ENCODE assay signal across 1 cellular context in the genomic region with DNA sequence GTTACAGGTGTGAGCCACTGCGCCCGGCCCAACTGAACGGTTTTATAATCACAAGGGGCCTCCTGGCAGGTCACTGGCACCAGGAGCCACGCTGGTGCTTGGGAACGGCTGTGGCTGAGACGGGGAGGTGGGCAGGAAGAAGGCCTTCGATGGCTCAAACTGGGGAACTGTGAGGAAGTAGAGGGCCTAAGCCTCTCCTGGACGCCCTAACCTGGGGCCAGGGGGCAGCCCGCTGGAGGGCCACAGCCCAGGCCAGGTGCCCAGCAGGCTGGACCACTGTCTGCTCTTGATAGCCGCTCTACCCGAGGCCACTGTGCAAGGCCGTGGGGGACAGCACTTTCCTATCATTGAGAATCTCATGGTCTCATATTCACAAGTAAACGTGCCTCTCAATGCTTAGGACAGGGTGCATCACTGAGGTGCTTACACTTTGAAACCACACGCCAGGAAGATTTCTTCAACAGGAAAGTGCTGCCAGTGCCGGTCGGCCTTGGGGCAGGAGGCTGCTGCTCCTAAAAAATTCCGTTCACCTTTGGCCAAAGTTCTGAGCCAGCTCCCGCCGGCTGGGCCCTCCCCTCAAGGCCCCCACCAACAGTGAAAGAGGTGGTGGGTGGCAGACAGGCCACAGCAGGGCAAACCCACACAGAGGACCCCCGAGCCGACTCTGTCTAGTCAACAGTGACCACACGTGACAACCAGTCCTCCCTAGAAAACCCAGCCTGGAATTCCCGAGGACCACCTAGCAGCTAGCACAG.
TF ChIP-seq lines count a peak whose summit lies in the region.

No MANE protein-coding gene starts in this region.

TF ChIP-seq in GM12878, 131 proteins besides CTCF, POLR2A, EP300 and RAD21:
- TF ChIP-seq, protein P1, sequence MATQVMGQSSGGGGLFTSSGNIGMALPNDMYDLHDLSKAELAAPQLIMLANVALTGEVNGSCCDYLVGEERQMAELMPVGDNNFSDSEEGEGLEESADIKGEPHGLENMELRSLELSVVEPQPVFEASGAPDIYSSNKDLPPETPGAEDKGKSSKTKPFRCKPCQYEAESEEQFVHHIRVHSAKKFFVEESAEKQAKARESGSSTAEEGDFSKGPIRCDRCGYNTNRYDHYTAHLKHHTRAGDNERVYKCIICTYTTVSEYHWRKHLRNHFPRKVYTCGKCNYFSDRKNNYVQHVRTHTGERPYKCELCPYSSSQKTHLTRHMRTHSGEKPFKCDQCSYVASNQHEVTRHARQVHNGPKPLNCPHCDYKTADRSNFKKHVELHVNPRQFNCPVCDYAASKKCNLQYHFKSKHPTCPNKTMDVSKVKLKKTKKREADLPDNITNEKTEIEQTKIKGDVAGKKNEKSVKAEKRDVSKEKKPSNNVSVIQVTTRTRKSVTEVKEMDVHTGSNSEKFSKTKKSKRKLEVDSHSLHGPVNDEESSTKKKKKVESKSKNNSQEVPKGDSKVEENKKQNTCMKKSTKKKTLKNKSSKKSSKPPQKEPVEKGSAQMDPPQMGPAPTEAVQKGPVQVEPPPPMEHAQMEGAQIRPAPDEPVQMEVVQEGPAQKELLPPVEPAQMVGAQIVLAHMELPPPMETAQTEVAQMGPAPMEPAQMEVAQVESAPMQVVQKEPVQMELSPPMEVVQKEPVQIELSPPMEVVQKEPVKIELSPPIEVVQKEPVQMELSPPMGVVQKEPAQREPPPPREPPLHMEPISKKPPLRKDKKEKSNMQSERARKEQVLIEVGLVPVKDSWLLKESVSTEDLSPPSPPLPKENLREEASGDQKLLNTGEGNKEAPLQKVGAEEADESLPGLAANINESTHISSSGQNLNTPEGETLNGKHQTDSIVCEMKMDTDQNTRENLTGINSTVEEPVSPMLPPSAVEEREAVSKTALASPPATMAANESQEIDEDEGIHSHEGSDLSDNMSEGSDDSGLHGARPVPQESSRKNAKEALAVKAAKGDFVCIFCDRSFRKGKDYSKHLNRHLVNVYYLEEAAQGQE (IDR thresholded peaks at IDR 0.05; ENCODE audit: low read depth, low read length), result no peak
- TF ChIP-seq MEF2A (IDR thresholded peaks at IDR 0.05; ENCODE audit: insufficient read depth, low read depth, low read length), result no peak
- TF ChIP-seq IKZF1 (conservative IDR thresholded peaks at IDR 0.05), result no peak
- TF ChIP-seq CHD4 (IDR thresholded peaks at IDR 0.05), result no peak
- no peak for TF ChIP-seq RAD51 (IDR thresholded peaks at IDR 0.05)
- no peak for TF ChIP-seq SREBF2 (IDR thresholded peaks at IDR 0.05; ENCODE audit: low read length)
- TF ChIP-seq WRNIP1 (IDR thresholded peaks at IDR 0.05; ENCODE audit: borderline replicate concordance, low read depth, low read length), result no peak
- TF ChIP-seq ATF2 (IDR thresholded peaks at IDR 0.05; ENCODE audit: low read length), result no peak
- TF ChIP-seq MEF2B (IDR thresholded peaks at IDR 0.05; ENCODE audit: partially characterized antibody, poor library complexity, severe bottlenecking), result no peak
- TF ChIP-seq IKZF2 (IDR thresholded peaks at IDR 0.05), result no peak
- no peak for TF ChIP-seq YY1 (IDR thresholded peaks at IDR 0.05; ENCODE audit: low read depth, low read length)
- TF ChIP-seq ZBED1 (IDR thresholded peaks at IDR 0.05; ENCODE audit: borderline replicate concordance), result no peak
- TF ChIP-seq JUND (IDR thresholded peaks at IDR 0.05; ENCODE audit: low read depth, low read length), result no peak
- TF ChIP-seq TCF7 (IDR thresholded peaks at IDR 0.05; ENCODE audit: borderline replicate concordance), result no peak
- TF ChIP-seq SP1 (IDR thresholded peaks at IDR 0.05; ENCODE audit: low read depth, low read length), result no peak
- TF ChIP-seq BCL11A (IDR thresholded peaks at IDR 0.05; ENCODE audit: low read depth, low read length), result no peak
- TF ChIP-seq STAT3 (IDR thresholded peaks at IDR 0.05; ENCODE audit: low read depth, low read length), result no peak
- no peak for TF ChIP-seq MTA3 (IDR thresholded peaks at IDR 0.05; ENCODE audit: borderline replicate concordance, low read length)
TF ChIP-seq in GM12878: peak in this region for 0.
